ENCODE assay signal across 24 cellular contexts in the genomic region with DNA sequence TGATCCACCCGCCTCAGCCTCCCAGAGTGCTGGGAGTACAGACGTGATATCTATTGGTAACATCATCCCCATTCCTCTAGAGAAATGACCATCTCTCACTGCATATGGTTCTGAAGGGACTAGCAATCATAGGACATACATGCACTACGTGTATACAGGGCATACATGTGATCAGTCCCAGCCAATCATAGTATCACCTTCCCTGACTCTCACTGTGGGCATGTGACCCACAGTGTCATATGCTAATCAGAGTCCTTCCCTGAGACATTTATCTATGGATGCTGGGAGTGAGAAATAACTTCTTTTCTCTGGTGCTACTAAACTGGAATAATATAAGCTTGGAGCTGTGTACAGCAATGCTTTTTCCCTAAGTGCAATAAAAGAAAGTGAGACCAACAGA. TPM values are rescaled to one million over a fixed set of nuclear protein-coding genes. Genes with fewer than 3 reads are reported as not detected.
DNase-seq lines count a peak whose midpoint lies in the region; ATAC-seq and TF ChIP-seq lines count a peak whose summit lies in the region.
"Had no signal": no experiment of that assay in that cellular context is flagged by ENCODE, and none has a peak within 500 bp of the region (broad histone marks: within the 10 kb centered on the region; RNA-seq: fewer than 3 reads in every experiment).

No MANE protein-coding gene starts in this region.

- H3K36me3 Mint-ChIP-seq in WTC11 = no peaks in the 10 kb centered on the region
- no peaks in the 10 kb centered on the region for H3K36me3 Mint-ChIP-seq in natural killer cell treated with Interleukin-12 subunit alpha and Interleukin-12 subunit beta and Interleukin-15 and Interleukin-18, amount 100 ng/mL, for 72 hours

- POLR2A ChIA-PET in WTC11 (lab: Charles Lee) (no interaction called here), HEK293T (lab: Yijun Ruan, JAX) (no interaction called here)

- 0 out of 2 replicates have a peak, but pooled peaks have one; percentile 39 for ATAC-seq in WTC11
- no peak for ATAC-seq in natural killer cell treated with Interleukin-12 subunit alpha and Interleukin-12 subunit beta and Interleukin-15 and Interleukin-18, amount 100 ng/mL, for 72 hours
- no peak for ATAC-seq in HG03025 (IDR thresholded peaks at IDR 0.05; ENCODE audit: low FRiP score, unreplicated experiment)

- H3K27ac Mint-ChIP-seq in WTC11 = no peak overlapping the region
- no peak overlapping the region for H3K27ac Mint-ChIP-seq in natural killer cell treated with Interleukin-12 subunit alpha and Interleukin-12 subunit beta and Interleukin-15 and Interleukin-18, amount 100 ng/mL, for 72 hours
- H3K27ac Mint-ChIP-seq: CD4-positive, alpha-beta T cell; T-helper 1 cell treated with Interleukin-12 subunit alpha and Interleukin-12 subunit beta and Interleukin-4 antibody, amounts not matched to agents 30 μg/mL and 1 μg/mL, for 36 hours had no signal

- TF ChIP-seq CTCF in WTC11 (IDR thresholded peaks at IDR 0.05) = no peak

- DNase-seq in NCI-H82 (lab: John Stamatoyannopoulos, UW) = peak; percentile 14
- DNase-seq in NCI-H82 treated with DMSO at 0.1 percent for 48 hours (lab: John Stamatoyannopoulos, UW; ENCODE audit: unreplicated experiment) = no peak
- DNase-seq in NAMALWA (ENCODE audit: low spot score) = peak; percentile 42
- no peak for DNase-seq in WTC11 (ENCODE audit: low spot score)
- DNase-seq in GM03348 (ENCODE audit: low spot score) = no peak
- DNase-seq in natural killer cell treated with Interleukin-12 subunit alpha and Interleukin-12 subunit beta and Interleukin-15 and Interleukin-18, amount 100 ng/mL, for 72 hours (ENCODE audit: low spot score) = no peak
- DNase-seq in HEK293T (ENCODE audit: extremely low spot score) = no peak
- DNase-seq: 8988T; CD4-positive, alpha-beta T cell; EL; GDM1; GOT3; HCEC 1CT; MM.1S; NCI-H1048; NCI-H1417 treated with DMSO at 0.1 percent for 48 hours; NCI-H1694 treated with DMSO at 0.1 percent for 48 hours; NCI-H2081; NCI-H2227 treated with DMSO at 0.1 percent for 48 hours; NCI-H69; PC-9; SHP77 treated with DMSO at 0.1 percent for 48 hours had no signal

- peaks cover 6% of the 10 kb centered on the region for H3K27me3 Mint-ChIP-seq in WTC11 (ENCODE audit: low read depth)
- H3K27me3 Mint-ChIP-seq in natural killer cell treated with Interleukin-12 subunit alpha and Interleukin-12 subunit beta and Interleukin-15 and Interleukin-18, amount 100 ng/mL, for 72 hours = peaks cover 35 to 56% of the 10 kb centered on the region in 2 donors

- no peak overlapping the region for H3K4me3 Mint-ChIP-seq in WTC11
- no peak overlapping the region for H3K4me3 Mint-ChIP-seq in natural killer cell treated with Interleukin-12 subunit alpha and Interleukin-12 subunit beta and Interleukin-15 and Interleukin-18, amount 100 ng/mL, for 72 hours
- H3K4me3 Mint-ChIP-seq: CD4-positive, alpha-beta T cell; T-helper 1 cell treated with Interleukin-12 subunit alpha and Interleukin-12 subunit beta and Interleukin-4 antibody, amounts not matched to agents 30 μg/mL and 1 μg/mL, for 36 hours had no signal

- H3K9me3 Mint-ChIP-seq in WTC11 = peaks cover 4% of the 10 kb centered on the region; the same call in 1 of the 2 replicates
- no peaks in the 10 kb centered on the region for H3K9me3 Mint-ChIP-seq in natural killer cell treated with Interleukin-12 subunit alpha and Interleukin-12 subunit beta and Interleukin-15 and Interleukin-18, amount 100 ng/mL, for 72 hours
- H3K9me3 Mint-ChIP-seq: CD4-positive, alpha-beta T cell; T-helper 1 cell treated with Interleukin-12 subunit alpha and Interleukin-12 subunit beta and Interleukin-4 antibody, amounts not matched to agents 30 μg/mL and 1 μg/mL, for 36 hours had no signal

- no peaks in the 10 kb centered on the region for H3K4me1 Mint-ChIP-seq in WTC11
- H3K4me1 Mint-ChIP-seq in natural killer cell treated with Interleukin-12 subunit alpha and Interleukin-12 subunit beta and Interleukin-15 and Interleukin-18, amount 100 ng/mL, for 72 hours (ENCODE audit: low read depth in 2 of 2) = no peaks in the 10 kb centered on the region

- CTCF ChIA-PET in WTC11 (lab: Charles Lee) = interaction anchor here (2.7 kb wide), 1 partner anchor 35 kb away, joined by 18 read pairs; no protein-coding TSS in a partner anchor
- CTCF ChIA-PET in HEK293T (lab: Yijun Ruan, JAX) = no interaction called here

TF ChIP-seq in WTC11, 78 proteins besides CTCF, POLR2A, EP300 and RAD21:
- TF ChIP-seq, protein P1, sequence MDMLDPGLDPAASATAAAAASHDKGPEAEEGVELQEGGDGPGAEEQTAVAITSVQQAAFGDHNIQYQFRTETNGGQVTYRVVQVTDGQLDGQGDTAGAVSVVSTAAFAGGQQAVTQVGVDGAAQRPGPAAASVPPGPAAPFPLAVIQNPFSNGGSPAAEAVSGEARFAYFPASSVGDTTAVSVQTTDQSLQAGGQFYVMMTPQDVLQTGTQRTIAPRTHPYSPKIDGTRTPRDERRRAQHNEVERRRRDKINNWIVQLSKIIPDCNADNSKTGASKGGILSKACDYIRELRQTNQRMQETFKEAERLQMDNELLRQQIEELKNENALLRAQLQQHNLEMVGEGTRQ (CRISPR knock-in tag; IDR thresholded peaks at IDR 0.05) = peak; percentile 48
- TF ChIP-seq, protein P2, sequence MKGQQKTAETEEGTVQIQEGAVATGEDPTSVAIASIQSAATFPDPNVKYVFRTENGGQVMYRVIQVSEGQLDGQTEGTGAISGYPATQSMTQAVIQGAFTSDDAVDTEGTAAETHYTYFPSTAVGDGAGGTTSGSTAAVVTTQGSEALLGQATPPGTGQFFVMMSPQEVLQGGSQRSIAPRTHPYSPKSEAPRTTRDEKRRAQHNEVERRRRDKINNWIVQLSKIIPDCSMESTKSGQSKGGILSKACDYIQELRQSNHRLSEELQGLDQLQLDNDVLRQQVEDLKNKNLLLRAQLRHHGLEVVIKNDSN (CRISPR knock-in tag; IDR thresholded peaks at IDR 0.05) = 0 out of 2 replicates have a peak, but pooled peaks have one; percentile 23
- no peak for TF ChIP-seq SMAD3 (CRISPR knock-in tag; IDR thresholded peaks at IDR 0.05; ENCODE audit: borderline replicate concordance)
- no peak for TF ChIP-seq SOX15 (CRISPR knock-in tag; IDR thresholded peaks at IDR 0.05)

TF ChIP-seq in HEK293T, 16 proteins besides CTCF, POLR2A, EP300 and RAD21:
- no peak for TF ChIP-seq ARNT (IDR thresholded peaks at IDR 0.05)
- TF ChIP-seq, protein P3, sequence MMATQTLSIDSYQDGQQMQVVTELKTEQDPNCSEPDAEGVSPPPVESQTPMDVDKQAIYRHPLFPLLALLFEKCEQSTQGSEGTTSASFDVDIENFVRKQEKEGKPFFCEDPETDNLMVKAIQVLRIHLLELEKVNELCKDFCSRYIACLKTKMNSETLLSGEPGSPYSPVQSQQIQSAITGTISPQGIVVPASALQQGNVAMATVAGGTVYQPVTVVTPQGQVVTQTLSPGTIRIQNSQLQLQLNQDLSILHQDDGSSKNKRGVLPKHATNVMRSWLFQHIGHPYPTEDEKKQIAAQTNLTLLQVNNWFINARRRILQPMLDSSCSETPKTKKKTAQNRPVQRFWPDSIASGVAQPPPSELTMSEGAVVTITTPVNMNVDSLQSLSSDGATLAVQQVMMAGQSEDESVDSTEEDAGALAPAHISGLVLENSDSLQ (IDR thresholded peaks at IDR 0.05) = no peak

RNA-seq across cellular contexts. Expression of a gene that starts 12.1 kb away (rescaled TPM):
- 15.6 to 18.5 TPM (median 18.0 TPM) in 3 replicates for total RNA-seq in WTC11 (2021)
- 10 to 100 TPM in 1 of 2 donors, 1 to 10 TPM in 1; 9.6 to 11.5 TPM for total RNA-seq in natural killer cell treated with Interleukin-12 subunit alpha and Interleukin-12 subunit beta and Interleukin-15 and Interleukin-18, amount 100 ng/mL, for 72 hours

RNA-seq across cellular contexts. Expression of a gene that starts 17.4 kb away (rescaled TPM):
- 1.4 to 3.5 TPM (median 1.6 TPM) in 3 replicates for total RNA-seq in WTC11 (2021)
- not detected for total RNA-seq in natural killer cell treated with Interleukin-12 subunit alpha and Interleukin-12 subunit beta and Interleukin-15 and Interleukin-18, amount 100 ng/mL, for 72 hours
- total RNA-seq: CD4-positive, alpha-beta T cell had no signal

Comparison
In these comparisons a context has a peak if more than half of its experiments do, and no peak if none do; other contexts are left out.
1. DNase-seq: peak in NCI-H82 (single experiment) and NAMALWA (single experiment); none in NCI-H82 treated with DMSO at 0.1 percent for 48 hours (single experiment), WTC11 (single experiment), GM03348 (single experiment), natural killer cell treated with Interleukin-12 subunit alpha and Interleukin-12 subunit beta and Interleukin-15 and Interleukin-18, amount 100 ng/mL, for 72 hours (single experiment) and HEK293T (single experiment).